In the genomic region with DNA sequence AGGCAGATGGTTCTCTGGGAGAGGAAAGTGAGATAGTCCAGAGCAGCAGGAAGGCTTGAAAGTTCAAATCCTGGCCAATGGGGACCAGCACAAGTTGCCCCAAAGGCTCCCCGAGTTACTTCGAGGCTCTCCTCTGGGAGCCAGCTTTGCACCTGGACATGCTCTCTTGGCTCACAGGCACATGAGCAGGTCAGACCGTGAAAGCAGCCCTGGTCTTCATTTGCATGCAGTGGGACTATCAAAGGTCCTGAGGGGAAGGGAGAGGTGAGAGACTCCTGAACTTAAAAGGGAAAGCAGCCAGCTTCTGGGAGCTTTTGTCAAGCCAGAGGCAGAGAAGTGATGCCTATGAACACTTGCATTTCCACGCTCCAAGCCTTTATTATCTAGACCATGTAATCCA, we compare ENCODE assay signal across 27 cellular contexts.
"Had no signal": no experiment of that assay in that cellular context is flagged by ENCODE, and none has a peak within 500 bp of the region (broad histone marks: within the 10 kb centered on the region; RNA-seq: fewer than 3 reads in every experiment).

No MANE protein-coding gene starts in this region.

- H3K4me3 ChIP-seq: ascending aorta, heart left ventricle had no signal

- H3K4me1 ChIP-seq: ascending aorta, heart left ventricle had no signal

- DNase-seq: activated CD4-positive, alpha-beta memory T cell treated with anti-CD3 and anti-CD28 coated beads for 36 hours; activated CD4-positive, alpha-beta T cell treated with anti-CD3 and anti-CD28 coated beads for 36 hours; activated CD4-positive, alpha-beta T cell treated with anti-CD3 and anti-CD28 coated beads, Interleukin-2, amount 10 ng/mL, durations not matched to agents 24 days and 14 days; activated CD4-positive, CD25-positive, alpha-beta regulatory T cell; activated CD4-positive, CD25-positive, alpha-beta regulatory T cell treated with anti-CD3 and anti-CD28 coated beads, Interleukin-2, amount 50 U/mL, for 72 hours; activated CD8-positive, alpha-beta memory T cell treated with anti-CD3 and anti-CD28 coated beads, Interleukin-2, amount 10 ng/mL, durations not matched to agents 7 days and 5 days; activated CD8-positive, alpha-beta memory T cell treated with anti-CD3 and anti-CD28 coated beads, Interleukin-2, amount 50 U/mL, for 4 hours; activated CD8-positive, alpha-beta T cell treated with anti-CD3 and anti-CD28 coated beads, Interleukin-2, amount 10 ng/mL, durations not matched to agents 7 days and 5 days; activated gamma-delta T cell; activated naive CD4-positive, alpha-beta T cell; activated naive CD4-positive, alpha-beta T cell treated with anti-CD3 and anti-CD28 coated beads, Interleukin-2, amount 10 ng/mL, durations not matched to agents 7 days and 5 days; activated naive CD8-positive, alpha-beta T cell treated with anti-CD3 and anti-CD28 coated beads, Interleukin-2, amount 10 ng/mL, durations not matched to agents 7 days and 5 days; activated T-cell treated with anti-CD3 and anti-CD28 coated beads, Interleukin-2, amount 50 U/mL, for 1 hour; activated T-cell treated with anti-CD3 and anti-CD28 coated beads, Interleukin-2, amount 50 U/mL, for 48 hours; caudate nucleus; cortex of kidney; dermis blood vessel endothelial cell; effector CD8-positive, alpha-beta T cell; foreskin fibroblast; glutamatergic neuron; heart left ventricle; T-helper 17 cell; T1000 had no signal

- H3K4me3 Mint-ChIP-seq: activated CD4-positive, alpha-beta memory T cell treated with anti-CD3 and anti-CD28 coated beads for 36 hours; activated CD4-positive, alpha-beta T cell treated with anti-CD3 and anti-CD28 coated beads for 36 hours; activated CD4-positive, alpha-beta T cell treated with anti-CD3 and anti-CD28 coated beads, Interleukin-2, amount 10 ng/mL, durations not matched to agents 24 days and 14 days; activated CD8-positive, alpha-beta memory T cell treated with anti-CD3 and anti-CD28 coated beads, Interleukin-2, amount 10 ng/mL, durations not matched to agents 7 days and 5 days; activated CD8-positive, alpha-beta T cell treated with anti-CD3 and anti-CD28 coated beads, Interleukin-2, amount 10 ng/mL, durations not matched to agents 7 days and 5 days; activated naive CD4-positive, alpha-beta T cell treated with anti-CD3 and anti-CD28 coated beads, Interleukin-2, amount 10 ng/mL, durations not matched to agents 7 days and 5 days; activated naive CD8-positive, alpha-beta T cell treated with anti-CD3 and anti-CD28 coated beads, Interleukin-2, amount 10 ng/mL, durations not matched to agents 7 days and 5 days; T-helper 17 cell; T-helper 2 cell treated with Interferon-gamma antibody and Interleukin-4, amounts not matched to agents 5 μg/mL and 100 μg/mL, for 36 hours had no signal

- H3K4me1 Mint-ChIP-seq: activated CD4-positive, alpha-beta T cell treated with anti-CD3 and anti-CD28 coated beads for 36 hours; activated CD4-positive, alpha-beta T cell treated with anti-CD3 and anti-CD28 coated beads, Interleukin-2, amount 10 ng/mL, durations not matched to agents 24 days and 14 days; activated CD8-positive, alpha-beta memory T cell treated with anti-CD3 and anti-CD28 coated beads, Interleukin-2, amount 10 ng/mL, durations not matched to agents 7 days and 5 days; activated naive CD4-positive, alpha-beta T cell treated with anti-CD3 and anti-CD28 coated beads, Interleukin-2, amount 10 ng/mL, durations not matched to agents 7 days and 5 days; activated naive CD8-positive, alpha-beta T cell treated with anti-CD3 and anti-CD28 coated beads, Interleukin-2, amount 10 ng/mL, durations not matched to agents 7 days and 5 days; T-helper 17 cell had no signal

- ATAC-seq: activated CD4-positive, alpha-beta T cell treated with anti-CD3 and anti-CD28 coated beads for 36 hours; activated CD8-positive, alpha-beta memory T cell treated with anti-CD3 and anti-CD28 coated beads, Interleukin-2, amount 10 ng/mL, durations not matched to agents 7 days and 5 days; activated CD8-positive, alpha-beta T cell treated with anti-CD3 and anti-CD28 coated beads, Interleukin-2, amount 10 ng/mL, durations not matched to agents 7 days and 5 days; activated naive CD4-positive, alpha-beta T cell treated with anti-CD3 and anti-CD28 coated beads, Interleukin-2, amount 50 U/mL, for 72 hours; esophagus mucosa; heart left ventricle; T-helper 17 cell had no signal

- H3K27ac ChIP-seq: ascending aorta, heart left ventricle had no signal

- H3K9me3 ChIP-seq: ascending aorta, heart left ventricle had no signal

- H3K9me3 Mint-ChIP-seq: activated CD4-positive, alpha-beta memory T cell treated with anti-CD3 and anti-CD28 coated beads for 36 hours; activated CD4-positive, alpha-beta T cell treated with anti-CD3 and anti-CD28 coated beads, Interleukin-2, amount 10 ng/mL, durations not matched to agents 24 days and 14 days; activated naive CD8-positive, alpha-beta T cell treated with anti-CD3 and anti-CD28 coated beads, Interleukin-2, amount 10 ng/mL, durations not matched to agents 7 days and 5 days; T-helper 2 cell treated with Interferon-gamma antibody and Interleukin-4, amounts not matched to agents 5 μg/mL and 100 μg/mL, for 36 hours had no signal

- H3K36me3 Mint-ChIP-seq: activated CD4-positive, alpha-beta memory T cell treated with anti-CD3 and anti-CD28 coated beads for 36 hours; activated CD8-positive, alpha-beta memory T cell treated with anti-CD3 and anti-CD28 coated beads, Interleukin-2, amount 10 ng/mL, durations not matched to agents 7 days and 5 days; activated naive CD4-positive, alpha-beta T cell treated with anti-CD3 and anti-CD28 coated beads, Interleukin-2, amount 10 ng/mL, durations not matched to agents 7 days and 5 days; activated naive CD8-positive, alpha-beta T cell treated with anti-CD3 and anti-CD28 coated beads, Interleukin-2, amount 10 ng/mL, durations not matched to agents 7 days and 5 days had no signal

- H3K27ac Mint-ChIP-seq: activated CD4-positive, alpha-beta memory T cell treated with anti-CD3 and anti-CD28 coated beads for 36 hours; activated CD4-positive, alpha-beta T cell treated with anti-CD3 and anti-CD28 coated beads for 36 hours; activated CD4-positive, alpha-beta T cell treated with anti-CD3 and anti-CD28 coated beads, Interleukin-2, amount 10 ng/mL, durations not matched to agents 24 days and 14 days; activated CD8-positive, alpha-beta memory T cell treated with anti-CD3 and anti-CD28 coated beads, Interleukin-2, amount 10 ng/mL, durations not matched to agents 7 days and 5 days; activated CD8-positive, alpha-beta T cell treated with anti-CD3 and anti-CD28 coated beads, Interleukin-2, amount 10 ng/mL, durations not matched to agents 7 days and 5 days; activated naive CD4-positive, alpha-beta T cell treated with anti-CD3 and anti-CD28 coated beads, Interleukin-2, amount 10 ng/mL, durations not matched to agents 7 days and 5 days; activated naive CD4-positive, alpha-beta T cell treated with anti-CD3 and anti-CD28 coated beads, Interleukin-2, amount 50 U/mL, for 72 hours; activated naive CD8-positive, alpha-beta T cell treated with anti-CD3 and anti-CD28 coated beads, Interleukin-2, amount 10 ng/mL, durations not matched to agents 7 days and 5 days; T-helper 17 cell; T-helper 2 cell treated with Interferon-gamma antibody and Interleukin-4, amounts not matched to agents 5 μg/mL and 100 μg/mL, for 36 hours had no signal

- H3K27me3 ChIP-seq: ascending aorta had no signal

- H3K27me3 Mint-ChIP-seq: activated CD4-positive, alpha-beta memory T cell treated with anti-CD3 and anti-CD28 coated beads for 36 hours; activated CD4-positive, alpha-beta T cell treated with anti-CD3 and anti-CD28 coated beads, Interleukin-2, amount 10 ng/mL, durations not matched to agents 24 days and 14 days; activated CD8-positive, alpha-beta memory T cell treated with anti-CD3 and anti-CD28 coated beads, Interleukin-2, amount 10 ng/mL, durations not matched to agents 7 days and 5 days; activated naive CD4-positive, alpha-beta T cell treated with anti-CD3 and anti-CD28 coated beads, Interleukin-2, amount 10 ng/mL, durations not matched to agents 7 days and 5 days; activated naive CD8-positive, alpha-beta T cell treated with anti-CD3 and anti-CD28 coated beads, Interleukin-2, amount 10 ng/mL, durations not matched to agents 7 days and 5 days; T-helper 17 cell had no signal

- H3K36me3 ChIP-seq: ascending aorta, heart left ventricle had no signal
